In the genomic region with DNA sequence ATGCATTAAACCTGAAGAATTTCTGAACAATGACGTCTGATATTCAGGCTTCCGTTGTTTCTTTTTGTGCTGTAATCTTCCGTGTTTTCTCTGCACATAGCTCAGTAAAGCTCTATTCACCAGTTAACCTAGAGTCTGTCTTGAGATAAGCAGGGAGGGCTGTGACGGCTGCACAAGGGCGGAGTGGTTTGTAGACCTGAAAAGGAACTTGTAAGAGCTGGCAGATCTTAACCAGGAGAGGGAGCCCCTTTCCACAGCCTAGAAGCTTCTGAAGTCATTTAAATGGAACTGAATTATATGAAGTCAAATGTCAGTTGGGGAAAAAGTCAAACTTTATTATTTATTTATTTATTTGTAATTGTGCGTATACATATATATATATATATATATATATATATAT, we compare ENCODE assay signal across 8 cellular contexts. TPM values are rescaled to one million over a fixed set of nuclear protein-coding genes. Genes with fewer than 3 reads are reported as not detected.
DNase-seq lines count a peak whose midpoint lies in the region; ATAC-seq and TF ChIP-seq lines count a peak whose summit lies in the region.
"Had no signal": no experiment of that assay in that cellular context is flagged by ENCODE, and none has a peak within 500 bp of the region (broad histone marks: within the 10 kb centered on the region; RNA-seq: fewer than 3 reads in every experiment).

No MANE protein-coding gene starts in this region.

- H4K5ac ChIP-seq in H9 (ENCODE audit: insufficient read length, low read depth, low read length), result no peak overlapping the region

- H2BK12ac ChIP-seq in H9 (ENCODE audit: insufficient read length, low read depth, low read length), result no peak overlapping the region

- no peak overlapping the region for H4K8ac ChIP-seq in H9 (replicated peaks; ENCODE audit: insufficient read length, low read depth, low read length)

- H3T11ph ChIP-seq in H9 (ENCODE audit: low read length), result no peak overlapping the region

- H3K27me3 ChIP-seq in H9 (ENCODE audit: insufficient read depth, low read length), result no peaks in the 10 kb centered on the region
- no peaks in the 10 kb centered on the region for H3K27me3 ChIP-seq in NT2/D1 (ENCODE audit: insufficient read depth, insufficient read length)
- no peaks in the 10 kb centered on the region for H3K27me3 ChIP-seq in psoas muscle (ENCODE audit: insufficient read depth in 3 of 3, low read length in 2 of 3)
- H3K27me3 ChIP-seq: adrenal gland had no signal

- H3K9me3 ChIP-seq in H9 (ENCODE audit: control insufficient read depth, low read depth, low read length) (peaks cover 16% of the 10 kb centered on the region), NT2/D1 (ENCODE audit: insufficient read depth, low read length) (peaks cover 73% of the 10 kb centered on the region), psoas muscle (no peaks in the 10 kb centered on the region)
- H3K9me3 ChIP-seq: adrenal gland had no signal

- H4K20me1 ChIP-seq in H9 (ENCODE audit: control insufficient read depth, insufficient read depth, insufficient read length), result no peaks in the 10 kb centered on the region

- no peak overlapping the region for H4K91ac ChIP-seq in H9 (ENCODE audit: insufficient read length, low read depth, low read length)

- no peaks in the 10 kb centered on the region for H3K79me1 ChIP-seq in H9 (ENCODE audit: insufficient read depth, low read depth, low read length, poor library complexity, severe bottlenecking)

- no CpG with 5 or more reads among the region's 6 CpGs for WGBS in H9 (ENCODE audit: extremely low coverage, insufficient read length, low lambda C conversion rate)
- WGBS in psoas muscle, 3 donors, result 18 to 27% (median 20%) methylated on average over 6 of the region's 6 CpGs

- intact Hi-C loops in psoas muscle (cut with DNase I), result loop anchor here in 1 of 2 donors (2.0 kb wide), 1 partner anchor 88 kb away; no protein-coding TSS in a partner anchor

- H3K4me2 ChIP-seq in H9 (ENCODE audit: insufficient read depth, insufficient read length, low read length), result no peak overlapping the region

- TF ChIP-seq CTCF in H9 (conservative IDR thresholded peaks at IDR 0.05) (peak; percentile 78), psoas muscle (IDR thresholded peaks at IDR 0.05) (peak; percentile 23)

- no peak overlapping the region for H3K23ac ChIP-seq in H9 (ENCODE audit: insufficient read length, low read depth, low read length)

- H2AFZ ChIP-seq in H9 (ENCODE audit: low read length), result no peak overlapping the region

- no peak overlapping the region for H2BK120ac ChIP-seq in H9 (ENCODE audit: low read depth, low read length, poor library complexity, severe bottlenecking)

- H3K36me3 ChIP-seq in NT2/D1 (ENCODE audit: insufficient read depth, insufficient read length, low read length) (no peaks in the 10 kb centered on the region), psoas muscle (ENCODE audit: insufficient read depth in 1 of 2, low read depth in 1 of 2) (no peaks in the 10 kb centered on the region)
- H3K36me3 ChIP-seq: adrenal gland had no signal

- no peaks in the 10 kb centered on the region for H3K79me2 ChIP-seq in H9 (ENCODE audit: insufficient read depth, low read length)

- H3K27ac ChIP-seq in H9 (ENCODE audit: insufficient read length, low read depth, low read length) (no peak overlapping the region), psoas muscle (no peak overlapping the region)
- H3K27ac ChIP-seq: adrenal gland had no signal

- H3K4me3 Mint-ChIP-seq in H9, result no peak overlapping the region

- H2BK5ac ChIP-seq in H9 (ENCODE audit: insufficient read length, low read length), result no peak overlapping the region

- no peak overlapping the region for H3K14ac ChIP-seq in H9 (ENCODE audit: insufficient read depth, low read length)

- peaks cover 7% of the 10 kb centered on the region for H3K27me3 Mint-ChIP-seq in H9 (ENCODE audit: low read depth)

- no peak overlapping the region for H3K56ac ChIP-seq in H9 (ENCODE audit: insufficient read length, low read depth, low read length)

- peak overlapping the region; percentile 75 to 95 (median 86); a peak in 5 of 7 replicates for H3K27ac Mint-ChIP-seq in H9

- peaks cover 36 to 42% of the 10 kb centered on the region in 2 experiments for H3K4me1 Mint-ChIP-seq in H9

- no peak overlapping the region for H3K4ac ChIP-seq in H9 (ENCODE audit: low read depth, low read length)

- H3K4me3 ChIP-seq in NT2/D1 (ENCODE audit: insufficient read length, low read depth), result no peak overlapping the region
- no peak overlapping the region for H3K4me3 ChIP-seq in psoas muscle
- H3K4me3 ChIP-seq: adrenal gland had no signal

- H3K18ac ChIP-seq in H9 (ENCODE audit: insufficient read length, low read depth, low read length), result no peak overlapping the region

- DNase-seq in H9 (peak; percentile 78), NT2/D1 (ENCODE audit: low read depth, low spot score) (no peak), glomerular endothelial cell (ENCODE audit: extremely low read depth, low read depth, low spot score) (peak; percentile 14), psoas muscle (no peak), NCI-H1417 (lab: John Stamatoyannopoulos, UW) (no peak)
- no peak for DNase-seq in activated CD4-positive, CD25-positive, alpha-beta regulatory T cell (lab: John Stamatoyannopoulos, UW)

- H3K4me1 ChIP-seq in H9 (ENCODE audit: insufficient read depth, low read length), result peaks cover 9% of the 10 kb centered on the region
- H3K4me1 ChIP-seq in NT2/D1 (ENCODE audit: insufficient read depth, insufficient read length), result no peaks in the 10 kb centered on the region
- no peaks in the 10 kb centered on the region for H3K4me1 ChIP-seq in psoas muscle
- H3K4me1 ChIP-seq: adrenal gland had no signal

- H2AK5ac ChIP-seq in H9 (ENCODE audit: insufficient read length, low read length), result no peak overlapping the region

- peaks cover 15 to 41% (median 19%) of the 10 kb centered on the region in 3 experiments for H3K36me3 Mint-ChIP-seq in H9 (ENCODE audit: insufficient read depth in 1 of 3, low read depth in 3 of 3)

- H2BK15ac ChIP-seq in H9 (ENCODE audit: low read depth, low read length), result no peak overlapping the region

- H2BK20ac ChIP-seq in H9 (ENCODE audit: low read depth, low read length, poor library complexity, severe bottlenecking), result no peak overlapping the region

- ATAC-seq in psoas muscle (no peak), HG02678 (IDR thresholded peaks at IDR 0.05; ENCODE audit: unreplicated experiment) (no peak)

- H3K9ac ChIP-seq in H9 (ENCODE audit: extremely low read depth, insufficient read length, low read length), result no peak overlapping the region
- peak overlapping the region; percentile 10 for H3K9ac ChIP-seq in NT2/D1 (ENCODE audit: insufficient read length, low read depth)

- H3K9me3 Mint-ChIP-seq in H9, result peaks cover 26 to 33% of the 10 kb centered on the region in 2 experiments

- H3K23me2 ChIP-seq in H9 (ENCODE audit: insufficient read length, low read depth, low read length, poor library complexity, severe bottlenecking), result no peaks in the 10 kb centered on the region

RNA-seq across cellular contexts. Expression of a gene that starts 27.5 kb away (rescaled TPM):
- not detected in 2 replicates for total RNA-seq in H9 (2021)
- not detected in 2 replicates for total RNA-seq in glomerular endothelial cell
- under 1 TPM in 1 of 4 donors, not detected in 3; 0.36 TPM for total RNA-seq in psoas muscle
- polyA plus RNA-seq in psoas muscle, result not detected
- total RNA-seq: adrenal gland had no signal
- polyA plus RNA-seq: adrenal gland had no signal

Comparison
In these comparisons a context has a peak if more than half of its experiments do, and no peak if none do; other contexts are left out.
1. DNase-seq: peak in H9 (single experiment) and glomerular endothelial cell (single experiment); none in NT2/D1 (single experiment), psoas muscle (0 of 2), activated CD4-positive, CD25-positive, alpha-beta regulatory T cell (0 of 4) and NCI-H1417 (0 of 3).